ENCODE assay signal across 15 cellular contexts in the genomic region with DNA sequence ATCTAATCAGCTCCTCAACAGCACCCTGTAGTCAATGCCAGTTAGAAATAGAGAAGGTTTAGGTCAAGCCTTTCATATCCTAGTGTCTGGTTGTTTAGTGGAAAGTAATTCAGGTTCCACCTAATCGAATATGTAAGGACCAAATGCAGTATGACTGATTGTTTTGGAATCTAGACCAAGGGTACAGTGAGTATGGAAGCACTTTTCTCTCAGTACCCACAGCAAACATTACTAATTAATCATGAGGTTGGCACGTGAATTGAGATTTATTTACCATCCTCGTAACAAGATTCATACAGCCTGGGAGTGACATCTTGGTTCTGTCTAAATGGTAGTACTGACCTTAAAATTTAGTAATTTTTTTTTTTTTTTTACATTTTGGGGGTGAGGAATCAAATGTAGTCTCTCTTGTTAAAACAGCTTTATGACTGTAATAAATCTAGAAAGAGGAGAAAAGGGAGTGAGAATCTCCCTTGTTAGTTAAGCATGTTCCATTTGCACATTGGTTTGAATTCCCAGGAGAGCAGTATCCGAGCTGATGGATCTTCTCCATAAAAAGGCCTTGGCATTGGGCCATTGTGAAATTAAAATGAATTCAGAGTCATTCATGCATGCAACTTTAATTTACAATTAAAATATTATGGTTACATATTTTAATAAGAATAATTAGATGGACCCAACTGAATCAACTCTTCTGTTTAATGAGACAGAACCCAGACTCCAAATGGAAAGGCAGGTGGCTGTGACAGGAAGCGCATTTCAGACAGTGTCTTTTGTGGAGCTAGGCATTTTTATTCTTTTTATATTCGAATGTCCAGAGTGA. TPM values are rescaled to one million over a fixed set of nuclear protein-coding genes. Genes with fewer than 3 reads are reported as not detected.
DNase-seq lines count a peak whose midpoint lies in the region; ATAC-seq and TF ChIP-seq lines count a peak whose summit lies in the region.
"Had no signal": no experiment of that assay in that cellular context is flagged by ENCODE, and none has a peak within 500 bp of the region (broad histone marks: within the 10 kb centered on the region; RNA-seq: fewer than 3 reads in every experiment).

No MANE protein-coding gene starts in this region.

- no peak overlapping the region for H3K27ac Mint-ChIP-seq in glutamatergic neuron (ENCODE audit: unreplicated experiment)
- H3K27ac Mint-ChIP-seq: activated CD4-positive, alpha-beta memory T cell treated with anti-CD3 and anti-CD28 coated beads, Interleukin-2, amount 10 ng/mL, durations not matched to agents 7 days and 5 days had no signal

- no peaks in the 10 kb centered on the region for H3K9me3 Mint-ChIP-seq in glutamatergic neuron (ENCODE audit: unreplicated experiment)
- H3K9me3 Mint-ChIP-seq: activated CD4-positive, alpha-beta memory T cell treated with anti-CD3 and anti-CD28 coated beads, Interleukin-2, amount 10 ng/mL, durations not matched to agents 7 days and 5 days had no signal

- 65 to 79% (median 69%) methylated on average over 6 of the region's 6 CpGs for WGBS in ovary, 3 donors

- H3K9me3 ChIP-seq in ovary = no peaks in the 10 kb centered on the region

- no peaks in the 10 kb centered on the region for H3K36me3 Mint-ChIP-seq in glutamatergic neuron (ENCODE audit: unreplicated experiment)

- no peaks in the 10 kb centered on the region for H3K36me3 ChIP-seq in ovary

- no peak overlapping the region for H3K4me3 Mint-ChIP-seq in glutamatergic neuron (ENCODE audit: unreplicated experiment)
- H3K4me3 Mint-ChIP-seq: activated CD4-positive, alpha-beta memory T cell treated with anti-CD3 and anti-CD28 coated beads, Interleukin-2, amount 10 ng/mL, durations not matched to agents 7 days and 5 days had no signal

- no peak for ATAC-seq in GM19351 (IDR thresholded peaks at IDR 0.05; ENCODE audit: unreplicated experiment)
- ATAC-seq: Right ventricle myocardium inferior had no signal

- peaks cover 8% of the 10 kb centered on the region for H3K4me1 Mint-ChIP-seq in glutamatergic neuron (ENCODE audit: low read depth, unreplicated experiment)
- H3K4me1 Mint-ChIP-seq: activated CD4-positive, alpha-beta memory T cell treated with anti-CD3 and anti-CD28 coated beads, Interleukin-2, amount 10 ng/mL, durations not matched to agents 7 days and 5 days had no signal

- TF ChIP-seq EP300 in ovary (IDR thresholded peaks at IDR 0.05) = no peak

- DNase-seq in A172 (ENCODE audit: low spot score) = peak; percentile 11
- DNase-seq in M059J (ENCODE audit: low read depth) = peak; percentile 39
- peak; percentile 95 to 97 for DNase-seq in NCI-H526 (lab: John Stamatoyannopoulos, UW)
- peak; percentile 89 for DNase-seq in epithelial cell of proximal tubule (ENCODE audit: low read depth)
- no peak for DNase-seq in activated effector memory CD4-positive, alpha-beta T cell treated with Interleukin-2 at 50 U/mL for 16 hours
- DNase-seq in ovary = no peak
- no peak for DNase-seq in glutamatergic neuron
- DNase-seq: activated CD4-positive, alpha-beta memory T cell treated with anti-CD3 and anti-CD28 coated beads, Interleukin-2, amount 10 ng/mL, durations not matched to agents 7 days and 5 days; activated naive CD4-positive, alpha-beta T cell treated with Interleukin-2 at 50 U/mL for 16 hours; central memory CD4-positive, alpha-beta T cell; T1000 had no signal

- no peak overlapping the region for H3K27ac ChIP-seq in ovary
- H3K27ac ChIP-seq: parathyroid adenoma had no signal

- TF ChIP-seq POLR2A in ovary (IDR thresholded peaks at IDR 0.05) = no peak

- TF ChIP-seq CTCF in epithelial cell of proximal tubule (conservative IDR thresholded peaks at IDR 0.05; ENCODE audit: low read depth, low read length) = no peak
- TF ChIP-seq CTCF in ovary (IDR thresholded peaks at IDR 0.05) = no peak
- no peak for TF ChIP-seq CTCF in glutamatergic neuron (IDR thresholded peaks at IDR 0.05; ENCODE audit: partially characterized antibody, unreplicated experiment)

- no peaks in the 10 kb centered on the region for H3K27me3 Mint-ChIP-seq in glutamatergic neuron (ENCODE audit: unreplicated experiment)
- H3K27me3 Mint-ChIP-seq: activated CD4-positive, alpha-beta memory T cell treated with anti-CD3 and anti-CD28 coated beads, Interleukin-2, amount 10 ng/mL, durations not matched to agents 7 days and 5 days had no signal

- H3K4me3 ChIP-seq in epithelial cell of proximal tubule (ENCODE audit: low read depth, low read length) (no peak overlapping the region), ovary (no peak overlapping the region)

- intact Hi-C loops in ovary (cut with DNase I) = no loop called here

- no peaks in the 10 kb centered on the region for H3K4me1 ChIP-seq in ovary (ENCODE audit: insufficient read depth)
- H3K4me1 ChIP-seq: parathyroid adenoma had no signal

- no peaks in the 10 kb centered on the region for H3K27me3 ChIP-seq in ovary

RNA-seq across cellular contexts. Expression of a gene that starts 57.5 kb away (rescaled TPM):
- total RNA-seq in A172 (2014; rRNA removed; shearing (Covaris generic)) = 23.2 and 28.9 TPM in 2 replicates
- total RNA-seq in M059J (2014; rRNA removed; shearing (Covaris generic)) = 8.6 and 10.2 TPM in 2 replicates
- 18.8 and 29.0 TPM in 2 replicates for total RNA-seq in epithelial cell of proximal tubule
- 1 to 10 TPM; 1.1 to 6.0 (median 2.0) TPM for total RNA-seq in ovary
- 1 to 10 TPM; 1.5 to 6.4 TPM for polyA plus RNA-seq in ovary
- 6.1 TPM for total RNA-seq in glutamatergic neuron (ENCODE audit: unreplicated experiment)
- polyA plus RNA-seq: AG04450 had no signal

Comparison
In these comparisons a context has a peak if more than half of its experiments do, and no peak if none do; other contexts are left out.
1. DNase-seq: peak in A172 (single experiment), M059J (single experiment), NCI-H526 (2 of 2) and epithelial cell of proximal tubule (single experiment); none in activated effector memory CD4-positive, alpha-beta T cell treated with Interleukin-2 at 50 U/mL for 16 hours (single experiment), ovary (0 of 5) and glutamatergic neuron (single experiment).